1 cellular context compared by ENCODE assay signal in the genomic region with DNA sequence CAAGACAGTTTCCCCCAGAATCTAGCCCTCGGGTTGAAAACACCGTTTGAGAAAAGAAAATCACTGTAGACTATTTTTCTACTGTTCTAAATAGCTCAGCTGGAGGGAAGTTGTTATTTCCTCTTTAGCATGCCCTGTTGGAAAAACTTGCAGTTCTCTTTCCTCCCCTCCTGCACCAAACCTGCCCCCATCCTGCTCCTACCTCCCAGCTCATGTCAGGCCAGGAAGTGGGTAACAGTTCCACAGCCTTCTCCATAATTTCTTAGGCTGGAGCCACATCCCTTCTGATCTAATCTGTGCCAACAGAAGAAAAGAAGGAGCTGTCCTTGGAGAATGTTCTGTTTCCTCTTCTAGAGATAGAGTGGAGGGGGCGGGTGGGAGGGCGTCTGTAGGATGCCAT.
TF ChIP-seq lines count a peak whose summit lies in the region.

No MANE protein-coding gene starts in this region.

TF ChIP-seq in GM23338, 12 proteins besides CTCF, POLR2A, EP300 and RAD21 (continued from another document):
- TF ChIP-seq, protein P1, sequence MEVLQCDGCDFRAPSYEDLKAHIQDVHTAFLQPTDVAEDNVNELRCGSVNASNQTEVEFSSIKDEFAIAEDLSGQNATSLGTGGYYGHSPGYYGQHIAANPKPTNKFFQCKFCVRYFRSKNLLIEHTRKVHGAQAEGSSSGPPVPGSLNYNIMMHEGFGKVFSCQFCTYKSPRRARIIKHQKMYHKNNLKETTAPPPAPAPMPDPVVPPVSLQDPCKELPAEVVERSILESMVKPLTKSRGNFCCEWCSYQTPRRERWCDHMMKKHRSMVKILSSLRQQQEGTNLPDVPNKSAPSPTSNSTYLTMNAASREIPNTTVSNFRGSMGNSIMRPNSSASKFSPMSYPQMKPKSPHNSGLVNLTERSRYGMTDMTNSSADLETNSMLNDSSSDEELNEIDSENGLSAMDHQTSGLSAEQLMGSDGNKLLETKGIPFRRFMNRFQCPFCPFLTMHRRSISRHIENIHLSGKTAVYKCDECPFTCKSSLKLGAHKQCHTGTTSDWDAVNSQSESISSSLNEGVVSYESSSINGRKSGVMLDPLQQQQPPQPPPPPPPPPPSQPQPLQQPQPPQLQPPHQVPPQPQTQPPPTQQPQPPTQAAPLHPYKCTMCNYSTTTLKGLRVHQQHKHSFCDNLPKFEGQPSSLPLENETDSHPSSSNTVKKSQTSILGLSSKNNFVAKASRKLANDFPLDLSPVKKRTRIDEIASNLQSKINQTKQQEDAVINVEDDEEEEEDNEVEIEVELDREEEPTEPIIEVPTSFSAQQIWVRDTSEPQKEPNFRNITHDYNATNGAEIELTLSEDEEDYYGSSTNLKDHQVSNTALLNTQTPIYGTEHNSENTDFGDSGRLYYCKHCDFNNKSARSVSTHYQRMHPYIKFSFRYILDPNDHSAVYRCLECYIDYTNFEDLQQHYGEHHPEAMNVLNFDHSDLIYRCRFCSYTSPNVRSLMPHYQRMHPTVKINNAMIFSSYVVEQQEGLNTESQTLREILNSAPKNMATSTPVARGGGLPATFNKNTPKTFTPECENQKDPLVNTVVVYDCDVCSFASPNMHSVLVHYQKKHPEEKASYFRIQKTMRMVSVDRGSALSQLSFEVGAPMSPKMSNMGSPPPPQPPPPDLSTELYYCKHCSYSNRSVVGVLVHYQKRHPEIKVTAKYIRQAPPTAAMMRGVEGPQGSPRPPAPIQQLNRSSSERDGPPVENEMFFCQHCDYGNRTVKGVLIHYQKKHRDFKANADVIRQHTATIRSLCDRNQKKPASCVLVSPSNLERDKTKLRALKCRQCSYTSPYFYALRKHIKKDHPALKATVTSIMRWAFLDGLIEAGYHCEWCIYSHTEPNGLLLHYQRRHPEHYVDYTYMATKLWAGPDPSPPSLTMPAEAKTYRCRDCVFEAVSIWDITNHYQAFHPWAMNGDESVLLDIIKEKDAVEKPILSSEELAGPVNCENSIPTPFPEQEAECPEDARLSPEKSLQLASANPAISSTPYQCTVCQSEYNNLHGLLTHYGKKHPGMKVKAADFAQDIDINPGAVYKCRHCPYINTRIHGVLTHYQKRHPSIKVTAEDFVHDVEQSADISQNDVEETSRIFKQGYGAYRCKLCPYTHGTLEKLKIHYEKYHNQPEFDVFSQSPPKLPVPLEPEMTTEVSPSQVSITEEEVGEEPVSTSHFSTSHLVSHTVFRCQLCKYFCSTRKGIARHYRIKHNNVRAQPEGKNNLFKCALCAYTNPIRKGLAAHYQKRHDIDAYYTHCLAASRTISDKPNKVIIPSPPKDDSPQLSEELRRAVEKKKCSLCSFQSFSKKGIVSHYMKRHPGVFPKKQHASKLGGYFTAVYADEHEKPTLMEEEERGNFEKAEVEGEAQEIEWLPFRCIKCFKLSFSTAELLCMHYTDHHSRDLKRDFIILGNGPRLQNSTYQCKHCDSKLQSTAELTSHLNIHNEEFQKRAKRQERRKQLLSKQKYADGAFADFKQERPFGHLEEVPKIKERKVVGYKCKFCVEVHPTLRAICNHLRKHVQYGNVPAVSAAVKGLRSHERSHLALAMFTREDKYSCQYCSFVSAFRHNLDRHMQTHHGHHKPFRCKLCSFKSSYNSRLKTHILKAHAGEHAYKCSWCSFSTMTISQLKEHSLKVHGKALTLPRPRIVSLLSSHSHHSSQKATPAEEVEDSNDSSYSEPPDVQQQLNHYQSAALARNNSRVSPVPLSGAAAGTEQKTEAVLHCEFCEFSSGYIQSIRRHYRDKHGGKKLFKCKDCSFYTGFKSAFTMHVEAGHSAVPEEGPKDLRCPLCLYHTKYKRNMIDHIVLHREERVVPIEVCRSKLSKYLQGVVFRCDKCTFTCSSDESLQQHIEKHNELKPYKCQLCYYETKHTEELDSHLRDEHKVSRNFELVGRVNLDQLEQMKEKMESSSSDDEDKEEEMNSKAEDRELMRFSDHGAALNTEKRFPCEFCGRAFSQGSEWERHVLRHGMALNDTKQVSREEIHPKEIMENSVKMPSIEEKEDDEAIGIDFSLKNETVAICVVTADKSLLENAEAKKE (CRISPR knock-in tag; IDR thresholded peaks at IDR 0.05), result no peak
TF ChIP-seq in GM23338: peak in this region for 0.
